ENCODE assay signal across 8 cellular contexts in the genomic region with DNA sequence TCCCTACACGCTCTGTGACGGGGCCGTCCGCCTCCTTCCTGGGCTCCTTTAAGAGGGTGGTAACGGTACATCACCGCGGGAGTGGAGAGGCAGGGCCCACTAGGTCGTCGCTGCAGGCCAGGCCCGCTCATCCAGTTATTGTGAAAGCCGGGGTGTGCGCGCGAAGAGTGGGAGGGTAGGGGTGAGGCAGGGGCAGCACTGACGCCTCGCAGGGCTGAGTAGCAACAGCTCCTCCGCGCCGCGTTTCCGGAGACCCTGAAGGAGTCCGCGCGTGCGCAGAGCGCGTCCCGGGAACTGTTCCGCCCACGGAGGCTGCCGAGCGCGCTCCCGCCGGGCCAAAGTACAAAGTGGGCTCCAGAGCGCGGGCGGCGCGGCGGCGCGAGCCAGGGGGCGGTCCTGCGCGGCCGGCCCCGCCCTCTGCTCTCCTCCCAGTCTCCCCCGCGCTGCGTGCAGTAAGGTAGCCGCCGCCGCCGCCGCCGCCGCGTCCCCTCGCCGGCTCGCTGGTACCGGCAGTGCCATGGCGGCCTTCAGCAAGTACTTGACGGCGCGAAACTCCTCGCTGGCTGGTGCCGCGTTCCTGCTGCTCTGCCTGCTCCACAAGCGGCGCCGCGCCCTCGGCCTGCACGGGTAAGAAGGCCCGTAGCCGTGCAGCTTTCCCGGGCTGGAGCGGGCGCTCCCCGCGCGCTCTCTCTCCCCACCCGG. TPM values are rescaled to one million over a fixed set of nuclear protein-coding genes. Genes with fewer than 3 reads are reported as not detected.
DNase-seq lines count a peak whose midpoint lies in the region; ATAC-seq and TF ChIP-seq lines count a peak whose summit lies in the region.

A gene (plus strand): TSS at position 428 of the 702 bp plus-strand sequence. CDS start 90 bp downstream, at position 518.

- TF ChIP-seq CTCF in dorsolateral prefrontal cortex (IDR thresholded peaks at IDR 0.05 in 54 of 56, conservative IDR thresholded peaks at IDR 0.05 in 2 of 56; ENCODE audit: low read depth in 1 of 56, partially characterized antibody in 56 of 56), result peak in 29 of 56 donors; percentile 5 to 62 (median 25)
- TF ChIP-seq CTCF in lower leg skin (IDR thresholded peaks at IDR 0.05), result no peak

- CTCF ChIA-PET in activated CD4-positive, alpha-beta memory T cell treated with anti-CD3 and anti-CD28 coated beads for 36 hours (lab: Charles Lee), result no interaction called here

- no peaks in the 10 kb centered on the region for H3K36me3 ChIP-seq in CD4-positive, CD25-positive, alpha-beta regulatory T cell (ENCODE audit: control insufficient read depth, insufficient read depth, low read length)

- peak; percentile 95 to 97 for ATAC-seq in CD4-positive, CD25-positive, alpha-beta regulatory T cell (ENCODE audit: low read depth in 2 of 2)
- ATAC-seq in GM19452 (IDR thresholded peaks at IDR 0.05; ENCODE audit: unreplicated experiment) (peak; percentile 97), HG03575 (IDR thresholded peaks at IDR 0.05; ENCODE audit: extremely low read depth, insufficient number of reproducible peaks, low FRiP score, unreplicated experiment) (peak; percentile 77)

- H3K36me3 Mint-ChIP-seq in CD4-positive, CD25-positive, alpha-beta regulatory T cell, result no peaks in the 10 kb centered on the region
- no peaks in the 10 kb centered on the region for H3K36me3 Mint-ChIP-seq in activated CD4-positive, alpha-beta memory T cell treated with anti-CD3 and anti-CD28 coated beads for 36 hours

- peak within 1 kb of the TSS; percentile 80 for H3K27ac ChIP-seq in CD4-positive, CD25-positive, alpha-beta regulatory T cell (ENCODE audit: insufficient read depth, low read length, poor library complexity, severe bottlenecking)
- peak within 1 kb of the TSS; percentile 80 to 99 (median 97) for H3K27ac ChIP-seq in dorsolateral prefrontal cortex

- TF ChIP-seq POLR2A in lower leg skin (IDR thresholded peaks at IDR 0.05), result peak in 1 of 2 donors; percentile 39

- no peaks in the 10 kb centered on the region for H3K9me3 Mint-ChIP-seq in CD4-positive, CD25-positive, alpha-beta regulatory T cell
- no peaks in the 10 kb centered on the region for H3K9me3 Mint-ChIP-seq in activated CD4-positive, alpha-beta memory T cell treated with anti-CD3 and anti-CD28 coated beads for 36 hours

- peaks cover 11% of the 10 kb centered on the region for H3K27me3 Mint-ChIP-seq in CD4-positive, CD25-positive, alpha-beta regulatory T cell
- H3K27me3 Mint-ChIP-seq in activated CD4-positive, alpha-beta memory T cell treated with anti-CD3 and anti-CD28 coated beads for 36 hours, result peaks cover 2% of the 10 kb centered on the region

- intact Hi-C loops in activated CD4-positive, alpha-beta memory T cell treated with anti-CD3 and anti-CD28 coated beads for 36 hours (cut with micrococcal nuclease), result loop anchor here (1.0 to 5.0 kb wide), 8 partner anchors 34 to 1071 kb away; a partner anchor contains a TSS
- intact Hi-C loops in dorsolateral prefrontal cortex (cut with DNase I), result loop anchor here in 1 of 2 donors (2.0 to 5.0 kb wide), 4 partner anchors 45 to 571 kb away; no protein-coding TSS in a partner anchor
- intact Hi-C loops in lower leg skin (cut with DNase I; ENCODE audit: low total_unique reads), result no loop called here

- peak within 1 kb of the TSS; percentile 96 for H3K4me3 ChIP-seq in CD4-positive, CD25-positive, alpha-beta regulatory T cell (ENCODE audit: low read depth, low read length)
- H3K4me3 ChIP-seq in dorsolateral prefrontal cortex, result peak within 1 kb of the TSS; percentile 76 to 99 (median 96)
- H3K4me3 ChIP-seq in lower leg skin (ENCODE audit: low read depth, poor library complexity, severe bottlenecking), result peak within 1 kb of the TSS; percentile 75

- POLR2A ChIA-PET in activated CD4-positive, alpha-beta memory T cell treated with anti-CD3 and anti-CD28 coated beads for 36 hours (lab: Charles Lee), result interaction anchor here (1.4 kb wide), 1 partner anchor 34 kb away, joined by 5 read pairs; no protein-coding TSS in a partner anchor

- H3K4me3 Mint-ChIP-seq in CD4-positive, CD25-positive, alpha-beta regulatory T cell, result no peak within 1 kb of the TSS
- no peak within 1 kb of the TSS for H3K4me3 Mint-ChIP-seq in activated CD4-positive, alpha-beta memory T cell treated with anti-CD3 and anti-CD28 coated beads for 36 hours

- H3K27me3 ChIP-seq in CD4-positive, CD25-positive, alpha-beta regulatory T cell (ENCODE audit: control insufficient read depth, insufficient read depth, low read length), result peaks cover 2% of the 10 kb centered on the region
- H3K27me3 ChIP-seq in dorsolateral prefrontal cortex, result no peaks in the 10 kb centered on the region

- no peaks in the 10 kb centered on the region for H3K9me3 ChIP-seq in CD4-positive, CD25-positive, alpha-beta regulatory T cell (ENCODE audit: control insufficient read depth in 2 of 2, low read length in 2 of 2)

- 0 to 1% methylated on average over 13 to 43 of the region's 85 CpGs for WGBS in lower leg skin, 2 donors

- H3K27ac Mint-ChIP-seq in CD4-positive, CD25-positive, alpha-beta regulatory T cell, result peak within 1 kb of the TSS; percentile 33 to 85 (median 83)
- peak within 1 kb of the TSS; percentile 55 for H3K27ac Mint-ChIP-seq in activated CD4-positive, alpha-beta memory T cell treated with anti-CD3 and anti-CD28 coated beads for 36 hours

- peak; percentile 94 to 98 (median 97) for DNase-seq in CD4-positive, CD25-positive, alpha-beta regulatory T cell
- peak; percentile 93 for DNase-seq in NCI-H82 treated with DMSO at 0.1 percent for 48 hours (lab: John Stamatoyannopoulos, UW; ENCODE audit: unreplicated experiment)
- peak; percentile 98 for DNase-seq in activated CD4-positive, alpha-beta memory T cell treated with anti-CD3 and anti-CD28 coated beads for 36 hours
- DNase-seq in dorsolateral prefrontal cortex, result peak; percentile 90 to 95 (median 94)
- peak; percentile 96 to 99 for DNase-seq in lower leg skin (ENCODE audit: low spot score in 2 of 2)
- DNase-seq in stimulated activated CD4-positive, alpha-beta T cell treated with anti-CD3 and anti-CD28 coated beads, Interleukin-4, amount 100 ng/mL, for 4 hours, result peak; percentile 97 to 98

- peaks cover 25% of the 10 kb centered on the region for H3K4me1 ChIP-seq in CD4-positive, CD25-positive, alpha-beta regulatory T cell (ENCODE audit: control insufficient read depth, insufficient read depth, low read length, poor library complexity, severe bottlenecking)

- peaks cover 18 to 47% (median 35%) of the 10 kb centered on the region in 4 donors for H3K4me1 Mint-ChIP-seq in CD4-positive, CD25-positive, alpha-beta regulatory T cell
- peaks cover 35% of the 10 kb centered on the region for H3K4me1 Mint-ChIP-seq in activated CD4-positive, alpha-beta memory T cell treated with anti-CD3 and anti-CD28 coated beads for 36 hours (ENCODE audit: low read depth)

RNA-seq across cellular contexts. Expression of the gene that starts here (rescaled TPM):
- total RNA-seq in CD4-positive, CD25-positive, alpha-beta regulatory T cell, result 19.4 TPM
- polyA plus RNA-seq in CD4-positive, CD25-positive, alpha-beta regulatory T cell, result 10 to 100 TPM; 15.3 to 21.6 (median 18.9) TPM
- total RNA-seq in activated CD4-positive, alpha-beta memory T cell treated with anti-CD3 and anti-CD28 coated beads for 36 hours, result 10 to 100 TPM; 33.7 to 34.0 TPM
- 10 to 100 TPM; 29.3 to 56.2 (median 39.9) TPM for total RNA-seq in dorsolateral prefrontal cortex
- total RNA-seq in lower leg skin, result 10 to 100 TPM; 31.3 to 46.6 (median 41.8) TPM

Comparison
In these comparisons a context has a peak if more than half of its experiments do, and no peak if none do; other contexts are left out.
1. Peak in every context shown above with its lines: DNase-seq, ATAC-seq, H3K4me3 ChIP-seq and H3K27ac ChIP-seq.
2. CTCF ChIP-seq: peak in dorsolateral prefrontal cortex (29 of 56); none in lower leg skin (0 of 3).